8 cellular contexts compared by ENCODE assay signal in the genomic region with DNA sequence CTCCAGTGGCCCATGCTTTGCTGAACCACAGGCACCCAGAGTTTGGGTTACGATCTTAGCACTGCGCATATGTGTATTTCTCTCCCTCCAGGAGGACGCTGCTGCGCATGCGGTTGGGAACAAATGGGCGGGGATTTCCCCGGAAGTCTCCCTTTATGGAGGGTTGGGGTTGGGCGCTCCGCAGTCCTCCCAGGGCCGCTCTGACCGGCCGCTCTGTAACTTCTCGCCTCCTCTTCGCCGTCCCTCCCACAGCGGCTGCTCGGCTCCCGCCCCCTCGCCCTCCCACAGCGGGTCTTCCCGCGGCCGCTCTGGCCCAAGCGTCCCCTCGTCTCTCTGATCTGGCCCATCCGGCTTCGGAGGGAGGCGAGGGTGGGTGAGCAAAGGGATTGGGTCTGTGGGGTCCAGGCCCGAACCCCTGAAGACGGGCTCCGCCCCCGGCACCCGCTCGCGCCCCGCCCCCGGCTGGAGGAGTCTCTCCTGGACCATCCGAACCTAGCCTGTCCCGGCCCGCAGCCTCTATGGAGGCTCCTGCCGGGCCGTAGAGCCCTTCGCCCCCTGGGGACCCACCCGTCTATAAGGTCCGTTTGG. TPM values are rescaled to one million over a fixed set of nuclear protein-coding genes. Genes with fewer than 3 reads are reported as not detected.
DNase-seq lines count a peak whose midpoint lies in the region; ATAC-seq and TF ChIP-seq lines count a peak whose summit lies in the region.

A gene with protein sequence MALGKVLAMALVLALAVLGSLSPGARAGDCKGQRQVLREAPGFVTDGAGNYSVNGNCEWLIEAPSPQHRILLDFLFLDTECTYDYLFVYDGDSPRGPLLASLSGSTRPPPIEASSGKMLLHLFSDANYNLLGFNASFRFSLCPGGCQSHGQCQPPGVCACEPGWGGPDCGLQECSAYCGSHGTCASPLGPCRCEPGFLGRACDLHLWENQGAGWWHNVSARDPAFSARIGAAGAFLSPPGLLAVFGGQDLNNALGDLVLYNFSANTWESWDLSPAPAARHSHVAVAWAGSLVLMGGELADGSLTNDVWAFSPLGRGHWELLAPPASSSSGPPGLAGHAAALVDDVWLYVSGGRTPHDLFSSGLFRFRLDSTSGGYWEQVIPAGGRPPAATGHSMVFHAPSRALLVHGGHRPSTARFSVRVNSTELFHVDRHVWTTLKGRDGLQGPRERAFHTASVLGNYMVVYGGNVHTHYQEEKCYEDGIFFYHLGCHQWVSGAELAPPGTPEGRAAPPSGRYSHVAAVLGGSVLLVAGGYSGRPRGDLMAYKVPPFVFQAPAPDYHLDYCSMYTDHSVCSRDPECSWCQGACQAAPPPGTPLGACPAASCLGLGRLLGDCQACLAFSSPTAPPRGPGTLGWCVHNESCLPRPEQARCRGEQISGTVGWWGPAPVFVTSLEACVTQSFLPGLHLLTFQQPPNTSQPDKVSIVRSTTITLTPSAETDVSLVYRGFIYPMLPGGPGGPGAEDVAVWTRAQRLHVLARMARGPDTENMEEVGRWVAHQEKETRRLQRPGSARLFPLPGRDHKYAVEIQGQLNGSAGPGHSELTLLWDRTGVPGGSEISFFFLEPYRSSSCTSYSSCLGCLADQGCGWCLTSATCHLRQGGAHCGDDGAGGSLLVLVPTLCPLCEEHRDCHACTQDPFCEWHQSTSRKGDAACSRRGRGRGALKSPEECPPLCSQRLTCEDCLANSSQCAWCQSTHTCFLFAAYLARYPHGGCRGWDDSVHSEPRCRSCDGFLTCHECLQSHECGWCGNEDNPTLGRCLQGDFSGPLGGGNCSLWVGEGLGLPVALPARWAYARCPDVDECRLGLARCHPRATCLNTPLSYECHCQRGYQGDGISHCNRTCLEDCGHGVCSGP (N-terminal part only) (plus strand): TSS at position 328 of the 588 bp plus-strand sequence. CDS start 609 bp downstream, outside the sequence.

- H2AFZ ChIP-seq in SU-DHL-6 (ENCODE audit: low read depth, low read length, severe bottlenecking), result peak within 1 kb of the TSS; percentile 100
- H2AFZ ChIP-seq in parathyroid adenoma, result peak within 1 kb of the TSS; percentile 77

- H4K20me1 ChIP-seq in SU-DHL-6 (ENCODE audit: low read depth, low read length), result no peaks in the 10 kb centered on the region

- H3K36me3 ChIP-seq in SU-DHL-6 (ENCODE audit: low read length), result no peaks in the 10 kb centered on the region
- no peaks in the 10 kb centered on the region for H3K36me3 ChIP-seq in adipocyte (ENCODE audit: control insufficient read depth, insufficient read depth, low read length, severe bottlenecking)
- H3K36me3 ChIP-seq in cardiac muscle cell, result no peaks in the 10 kb centered on the region
- no peaks in the 10 kb centered on the region for H3K36me3 ChIP-seq in parathyroid adenoma (ENCODE audit: control insufficient read depth, insufficient read depth, low read length)
- H3K36me3 ChIP-seq in tibial nerve, result no peaks in the 10 kb centered on the region

- H3K9me2 ChIP-seq in SU-DHL-6 (replicated peaks; ENCODE audit: insufficient read depth, low read length), result no peaks in the 10 kb centered on the region

- peak within 1 kb of the TSS; percentile 89 for H3K4me2 ChIP-seq in SU-DHL-6 (ENCODE audit: low read depth, low read length, poor library complexity, severe bottlenecking)
- H3K4me2 ChIP-seq in parathyroid adenoma (ENCODE audit: low read length), result peak within 1 kb of the TSS; percentile 82

- H3K27ac ChIP-seq in SU-DHL-6 (ENCODE audit: low read depth, low read length), result no peak within 1 kb of the TSS
- H3K27ac ChIP-seq in cardiac muscle cell, result peak within 1 kb of the TSS; percentile 61
- H3K27ac ChIP-seq in parathyroid adenoma, result peak within 1 kb of the TSS; percentile 40
- H3K27ac ChIP-seq in tibial nerve, result peak within 1 kb of the TSS; percentile 21 to 91 (median 78)

- peak; percentile 84 to 95 for TF ChIP-seq EP300 in tibial nerve (IDR thresholded peaks at IDR 0.05)

- H3K4me3 ChIP-seq in SU-DHL-6 (ENCODE audit: insufficient read depth, low read length, poor library complexity, severe bottlenecking), result peak within 1 kb of the TSS; percentile 64
- H3K4me3 ChIP-seq in adipocyte (ENCODE audit: low read length), result peak within 1 kb of the TSS; percentile 97
- H3K4me3 ChIP-seq in cardiac muscle cell, result peak within 1 kb of the TSS; percentile 74
- peak within 1 kb of the TSS; percentile 92 for H3K4me3 ChIP-seq in parathyroid adenoma (ENCODE audit: low read depth, low read length)
- H3K4me3 ChIP-seq in tibial nerve, result peak within 1 kb of the TSS; percentile 59 to 82 (median 78)

- H3K79me2 ChIP-seq in SU-DHL-6 (ENCODE audit: insufficient read depth, low read length), result no peaks in the 10 kb centered on the region
- H3K79me2 ChIP-seq in parathyroid adenoma, result peaks cover 6% of the 10 kb centered on the region

- TF ChIP-seq POLR2A in tibial nerve (IDR thresholded peaks at IDR 0.05), result peak in 1 of 2 donors; percentile 73

- ATAC-seq in HG02678 (IDR thresholded peaks at IDR 0.05; ENCODE audit: unreplicated experiment), result peak; percentile 95

- peak; percentile 93 for TF ChIP-seq CTCF in GM12872 (IDR thresholded peaks at IDR 0.05; ENCODE audit: insufficient read depth, low read depth, low read length)
- TF ChIP-seq CTCF in SU-DHL-6 (IDR thresholded peaks at IDR 0.05; ENCODE audit: insufficient read depth, low read length, poor library complexity, severe bottlenecking), result no peak
- TF ChIP-seq CTCF in cardiac muscle cell (IDR thresholded peaks at IDR 0.05; ENCODE audit: low read depth, low read length), result peak; percentile 95
- peak; percentile 91 for TF ChIP-seq CTCF in parathyroid adenoma (IDR thresholded peaks at IDR 0.05)
- TF ChIP-seq CTCF in tibial nerve (IDR thresholded peaks at IDR 0.05), result peak in 4 of 5 experiments; percentile 4 to 92 (median 84)

- DNase-seq in NCI-H128 (lab: John Stamatoyannopoulos, UW; ENCODE audit: unreplicated experiment) (peak; percentile 99), adipocyte (ENCODE audit: low read depth) (peak; percentile 99), cardiac muscle cell (ENCODE audit: low read depth in 1 of 2, low spot score in 1 of 2) (peak; percentile 99), tibial nerve (ENCODE audit: low spot score in 2 of 2) (peak; percentile 92 to 98)

- H3K4me1 ChIP-seq in adipocyte (ENCODE audit: control insufficient read depth, insufficient read depth, low read length) (peaks cover 19% of the 10 kb centered on the region), cardiac muscle cell (ENCODE audit: low read depth) (peaks cover 8% of the 10 kb centered on the region), parathyroid adenoma (peaks cover 3% of the 10 kb centered on the region), tibial nerve (peaks cover 0 to 58% (median 22%) of the 10 kb centered on the region in 4 donors)

- 0 to 1% methylated on average over 12 to 41 of the region's 45 CpGs for WGBS in tibial nerve, 2 donors

- H3K27me3 ChIP-seq in SU-DHL-6 (ENCODE audit: low read length), result no peaks in the 10 kb centered on the region
- H3K27me3 ChIP-seq in adipocyte (replicated peaks; ENCODE audit: control insufficient read depth, insufficient read depth, low read length), result peaks cover 16% of the 10 kb centered on the region
- H3K27me3 ChIP-seq in cardiac muscle cell, result peaks cover 46% of the 10 kb centered on the region
- H3K27me3 ChIP-seq in parathyroid adenoma (ENCODE audit: control insufficient read depth, insufficient read depth, low read length), result no peaks in the 10 kb centered on the region
- H3K27me3 ChIP-seq in tibial nerve, result peaks cover 0 to 33% of the 10 kb centered on the region in 2 donors

- H3K9ac ChIP-seq in SU-DHL-6 (ENCODE audit: low read length) (peak within 1 kb of the TSS; percentile 82), adipocyte (ENCODE audit: low read length) (peak within 1 kb of the TSS; percentile 97), parathyroid adenoma (peak within 1 kb of the TSS; percentile 22)

- no peaks in the 10 kb centered on the region for H3K9me3 ChIP-seq in SU-DHL-6 (ENCODE audit: insufficient read depth, low read length)
- H3K9me3 ChIP-seq in adipocyte (ENCODE audit: control insufficient read depth, low read length), result no peaks in the 10 kb centered on the region
- H3K9me3 ChIP-seq in cardiac muscle cell (ENCODE audit: low read depth), result no peaks in the 10 kb centered on the region
- H3K9me3 ChIP-seq in parathyroid adenoma (ENCODE audit: control insufficient read depth, low read length), result no peaks in the 10 kb centered on the region
- no peaks in the 10 kb centered on the region for H3K9me3 ChIP-seq in tibial nerve

- no peaks in the 10 kb centered on the region for H3F3A ChIP-seq in SU-DHL-6 (ENCODE audit: insufficient read depth)

RNA-seq across cellular contexts. Expression of the gene that starts here (rescaled TPM):
- 81.9 and 102 TPM in 2 replicates for total RNA-seq in cardiac muscle cell
- 18.5 and 23.9 TPM in 2 replicates for polyA plus RNA-seq in cardiac muscle cell
- 10 to 100 TPM; 17.9 to 33.3 (median 22.4) TPM for total RNA-seq in tibial nerve

Comparison
In these comparisons a context has a peak if more than half of its experiments do, and no peak if none do; other contexts are left out.
1. H3K9ac ChIP-seq: peak in every context shown above with its lines; median percentile 97 in adipocyte; 82 in SU-DHL-6; 22 in parathyroid adenoma.